In the genomic region with DNA sequence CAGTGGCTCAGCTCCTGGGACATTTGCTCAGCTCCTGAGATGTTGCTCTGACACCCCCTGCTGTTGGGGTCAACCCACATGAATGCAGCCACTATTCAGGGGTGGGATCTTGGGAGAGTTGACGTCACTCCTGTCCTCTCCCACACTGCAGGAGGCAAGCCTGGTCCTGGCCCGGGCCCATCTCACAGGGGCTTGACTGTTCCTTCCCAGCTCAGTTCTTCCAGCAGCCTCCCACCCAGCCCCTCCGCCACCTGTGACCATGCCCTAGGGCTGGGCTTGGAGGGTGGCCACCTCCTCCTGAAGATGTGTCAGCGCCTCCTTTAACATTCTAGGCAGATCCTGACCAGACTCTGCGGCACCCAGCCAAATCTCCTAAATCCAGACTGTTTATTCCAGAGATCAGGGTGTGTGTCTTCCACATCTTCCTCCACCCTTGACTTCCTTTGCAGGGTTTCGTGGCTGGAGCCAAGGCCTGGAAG, we compare ENCODE assay signal across 1 cellular context.
A peak's percentile ranks its signal among the peaks of the same experiment; 100 is the strongest.
TF ChIP-seq lines count a peak whose summit lies in the region.

No MANE protein-coding gene starts in this region.

TF ChIP-seq in HEK293, 187 proteins besides CTCF, POLR2A, EP300 and RAD21 (continued from another document):
- TF ChIP-seq, protein P1, sequence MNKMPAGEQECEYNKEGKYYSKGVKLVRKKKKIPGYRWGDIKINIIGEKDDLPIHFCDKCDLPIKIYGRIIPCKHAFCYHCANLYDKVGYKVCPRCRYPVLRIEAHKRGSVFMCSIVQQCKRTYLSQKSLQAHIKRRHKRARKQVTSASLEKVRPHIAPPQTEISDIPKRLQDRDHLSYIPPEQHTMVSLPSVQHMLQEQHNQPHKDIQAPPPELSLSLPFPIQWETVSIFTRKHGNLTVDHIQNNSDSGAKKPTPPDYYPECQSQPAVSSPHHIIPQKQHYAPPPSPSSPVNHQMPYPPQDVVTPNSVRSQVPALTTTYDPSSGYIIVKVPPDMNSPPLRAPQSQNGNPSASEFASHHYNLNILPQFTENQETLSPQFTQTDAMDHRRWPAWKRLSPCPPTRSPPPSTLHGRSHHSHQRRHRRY (tag by site-specific recombination; IDR thresholded peaks at IDR 0.05) = no peak
- TF ChIP-seq, protein P2, sequence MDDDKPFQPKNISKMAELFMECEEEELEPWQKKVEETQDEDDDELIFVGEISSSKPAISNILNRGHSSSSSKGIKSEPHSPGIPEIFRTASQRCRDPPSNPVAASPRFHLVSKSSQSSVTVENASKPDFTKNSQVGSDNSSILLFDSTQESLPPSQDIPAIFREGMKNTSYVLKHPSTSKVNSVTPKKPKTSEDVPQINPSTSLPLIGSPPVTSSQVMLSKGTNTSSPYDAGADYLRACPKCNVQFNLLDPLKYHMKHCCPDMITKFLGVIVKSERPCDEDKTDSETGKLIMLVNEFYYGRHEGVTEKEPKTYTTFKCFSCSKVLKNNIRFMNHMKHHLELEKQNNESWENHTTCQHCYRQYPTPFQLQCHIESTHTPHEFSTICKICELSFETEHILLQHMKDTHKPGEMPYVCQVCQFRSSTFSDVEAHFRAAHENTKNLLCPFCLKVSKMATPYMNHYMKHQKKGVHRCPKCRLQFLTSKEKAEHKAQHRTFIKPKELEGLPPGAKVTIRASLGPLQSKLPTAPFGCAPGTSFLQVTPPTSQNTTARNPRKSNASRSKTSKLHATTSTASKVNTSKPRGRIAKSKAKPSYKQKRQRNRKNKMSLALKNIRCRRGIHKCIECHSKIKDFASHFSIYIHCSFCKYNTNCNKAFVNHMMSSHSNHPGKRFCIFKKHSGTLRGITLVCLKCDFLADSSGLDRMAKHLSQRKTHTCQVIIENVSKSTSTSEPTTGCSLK (tag by site-specific recombination; IDR thresholded peaks at IDR 0.05) = no peak
- no peak for TF ChIP-seq ZNF354C (tag by site-specific recombination; IDR thresholded peaks at IDR 0.05; ENCODE audit: borderline replicate concordance, low read depth)
- no peak for TF ChIP-seq ZNF654 (tag by site-specific recombination; IDR thresholded peaks at IDR 0.05; ENCODE audit: low read depth)
- TF ChIP-seq ZNF169 (tag by site-specific recombination; IDR thresholded peaks at IDR 0.05) = no peak
- no peak for TF ChIP-seq ZNF830 (tag by site-specific recombination; IDR thresholded peaks at IDR 0.05; ENCODE audit: low read depth)
- TF ChIP-seq SCRT2 (tag by site-specific recombination; IDR thresholded peaks at IDR 0.05) = no peak; the same call in 1 of the 2 replicates
- no peak for TF ChIP-seq BCL11B (tag by site-specific recombination; IDR thresholded peaks at IDR 0.05; ENCODE audit: low read depth)
- TF ChIP-seq ZNF184 (tag by site-specific recombination; IDR thresholded peaks at IDR 0.05) = no peak
- TF ChIP-seq, protein P3, sequence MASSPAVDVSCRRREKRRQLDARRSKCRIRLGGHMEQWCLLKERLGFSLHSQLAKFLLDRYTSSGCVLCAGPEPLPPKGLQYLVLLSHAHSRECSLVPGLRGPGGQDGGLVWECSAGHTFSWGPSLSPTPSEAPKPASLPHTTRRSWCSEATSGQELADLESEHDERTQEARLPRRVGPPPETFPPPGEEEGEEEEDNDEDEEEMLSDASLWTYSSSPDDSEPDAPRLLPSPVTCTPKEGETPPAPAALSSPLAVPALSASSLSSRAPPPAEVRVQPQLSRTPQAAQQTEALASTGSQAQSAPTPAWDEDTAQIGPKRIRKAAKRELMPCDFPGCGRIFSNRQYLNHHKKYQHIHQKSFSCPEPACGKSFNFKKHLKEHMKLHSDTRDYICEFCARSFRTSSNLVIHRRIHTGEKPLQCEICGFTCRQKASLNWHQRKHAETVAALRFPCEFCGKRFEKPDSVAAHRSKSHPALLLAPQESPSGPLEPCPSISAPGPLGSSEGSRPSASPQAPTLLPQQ (tag by site-specific recombination; IDR thresholded peaks at IDR 0.05) = peak; percentile 63
- no peak for TF ChIP-seq ZEB2 (tag by site-specific recombination; IDR thresholded peaks at IDR 0.05)
- TF ChIP-seq ZNF664 (tag by site-specific recombination; IDR thresholded peaks at IDR 0.05) = no peak
- no peak for TF ChIP-seq ZNF561 (tag by site-specific recombination; IDR thresholded peaks at IDR 0.05; ENCODE audit: borderline replicate concordance)
